ENCODE assay signal across 17 cellular contexts in the genomic region with DNA sequence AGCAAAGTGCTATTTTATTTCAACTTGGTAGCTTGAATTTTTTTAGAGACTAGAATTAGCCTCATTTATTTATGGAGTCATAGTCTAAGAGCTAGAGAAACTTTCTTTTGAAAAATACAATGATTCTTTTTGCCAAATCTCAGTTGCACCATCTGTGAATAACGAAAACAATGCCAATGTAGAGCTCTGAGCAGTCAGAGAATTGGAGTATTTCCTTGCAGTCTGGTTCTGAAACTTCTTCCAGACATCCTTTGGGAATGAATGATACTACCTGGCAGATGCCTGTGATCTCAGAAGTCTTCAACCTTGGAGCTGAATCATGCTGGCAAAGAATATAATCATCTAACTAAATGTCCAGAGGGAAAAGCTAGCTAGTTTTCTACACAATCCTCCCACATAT.
DNase-seq lines count a peak whose midpoint lies in the region; ATAC-seq, FAIRE-seq and TF ChIP-seq lines count a peak whose summit lies in the region.
"Had no signal": no experiment of that assay in that cellular context is flagged by ENCODE, and none has a peak within 500 bp of the region (broad histone marks: within the 10 kb centered on the region; RNA-seq: fewer than 3 reads in every experiment).

No MANE protein-coding gene starts in this region.

- in situ Hi-C loops in GM23248 (cut with MboI) = no loop called here

- H3K4me1 Mint-ChIP-seq in stimulated activated effector memory CD8-positive, alpha-beta T cell treated with anti-CD3 and anti-CD28 coated beads, Interleukin-12 subunit alpha, Interleukin-12 subunit beta, amount 100 ng/mL, for 72 hours = no peaks in the 10 kb centered on the region
- H3K4me1 Mint-ChIP-seq: CD4-positive, alpha-beta memory T cell had no signal

- WGBS in GM23248 (ENCODE audit: low coverage in 1 of 2, low lambda C conversion rate in 2 of 2, missing lambda C conversion rate in 2 of 2), 2 experiments = 3 to 4% methylated on average over 1 of the region's 1 CpG

- peak; percentile 72 for FAIRE-seq in H54 (lab: Jason Lieb, UNC)
- FAIRE-seq: GM12892 had no signal

- DNase-seq in H54 (ENCODE audit: insufficient read length, low spot score) (no peak), cerebellar cortex (ENCODE audit: low spot score) (peak; percentile 4), middle frontal gyrus (ENCODE audit: extremely low spot score, low spot score) (peak; percentile 33), superior temporal gyrus (ENCODE audit: extremely low spot score) (peak; percentile 64), GM23248 (no peak)
- DNase-seq in stimulated activated effector memory CD8-positive, alpha-beta T cell treated with anti-CD3 and anti-CD28 coated beads, Interleukin-12 subunit alpha, Interleukin-12 subunit beta, amount 100 ng/mL, for 72 hours (ENCODE audit: low spot score in 2 of 2) = no peak
- DNase-seq: C1 segment of cervical spinal cord; Calu3; CD4-positive, alpha-beta memory T cell; COR-L47; DMS53; DMS79 treated with DMSO at 0.1 percent for 48 hours; GOT3; H7; HCEC 1CT had no signal

- no peak overlapping the region for H2AFZ ChIP-seq in GM23248

- no peaks in the 10 kb centered on the region for H3K9me3 ChIP-seq in GM23248 (ENCODE audit: low read depth)

- H3K4me2 ChIP-seq in GM23248 (ENCODE audit: unreplicated experiment) = no peak overlapping the region

- no peaks in the 10 kb centered on the region for H3F3A ChIP-seq in GM23248 (ENCODE audit: insufficient read depth)

- no peak overlapping the region for H3K4me3 ChIP-seq in GM23248

- H3K9me2 ChIP-seq in GM23248 (ENCODE audit: insufficient read depth) = no peaks in the 10 kb centered on the region

- no peak overlapping the region for H3K27ac ChIP-seq in GM23248

- H3K79me2 ChIP-seq in GM23248 (ENCODE audit: insufficient read depth) = no peaks in the 10 kb centered on the region

- H3K36me3 ChIP-seq in GM23248 (ENCODE audit: low read depth) = no peaks in the 10 kb centered on the region

- no peaks in the 10 kb centered on the region for H3K27me3 ChIP-seq in GM23248 (replicated peaks; ENCODE audit: insufficient read depth)

- TF ChIP-seq POLR2A in H54 (IDR thresholded peaks at IDR 0.05; ENCODE audit: low read depth, low read length) = no peak

- no peak overlapping the region for H3K27ac Mint-ChIP-seq in stimulated activated effector memory CD8-positive, alpha-beta T cell treated with anti-CD3 and anti-CD28 coated beads, Interleukin-12 subunit alpha, Interleukin-12 subunit beta, amount 100 ng/mL, for 72 hours
- H3K27ac Mint-ChIP-seq: CD4-positive, alpha-beta memory T cell had no signal

- H3K4me1 ChIP-seq in GM23248 (ENCODE audit: insufficient read depth) = no peaks in the 10 kb centered on the region

- H3K36me3 Mint-ChIP-seq in stimulated activated effector memory CD8-positive, alpha-beta T cell treated with anti-CD3 and anti-CD28 coated beads, Interleukin-12 subunit alpha, Interleukin-12 subunit beta, amount 100 ng/mL, for 72 hours = no peaks in the 10 kb centered on the region
- H3K36me3 Mint-ChIP-seq: CD4-positive, alpha-beta memory T cell had no signal

- no peak overlapping the region for H3K4me3 Mint-ChIP-seq in stimulated activated effector memory CD8-positive, alpha-beta T cell treated with anti-CD3 and anti-CD28 coated beads, Interleukin-12 subunit alpha, Interleukin-12 subunit beta, amount 100 ng/mL, for 72 hours
- H3K4me3 Mint-ChIP-seq: CD4-positive, alpha-beta memory T cell had no signal

- peaks cover 10% of the 10 kb centered on the region for H3K9me3 Mint-ChIP-seq in stimulated activated effector memory CD8-positive, alpha-beta T cell treated with anti-CD3 and anti-CD28 coated beads, Interleukin-12 subunit alpha, Interleukin-12 subunit beta, amount 100 ng/mL, for 72 hours

- H3K9ac ChIP-seq in GM23248 = no peak overlapping the region

- H4K20me1 ChIP-seq in GM23248 (ENCODE audit: insufficient read depth) = no peaks in the 10 kb centered on the region

- ATAC-seq in stimulated activated effector memory CD8-positive, alpha-beta T cell treated with anti-CD3 and anti-CD28 coated beads, Interleukin-12 subunit alpha, Interleukin-12 subunit beta, amount 100 ng/mL, for 72 hours = no peak
- no peak for ATAC-seq in GM21423 (IDR thresholded peaks at IDR 0.05; ENCODE audit: unreplicated experiment)

Comparison
In these comparisons a context has a peak if more than half of its experiments do, and no peak if none do; other contexts are left out.
1. DNase-seq: peak in cerebellar cortex (single experiment), middle frontal gyrus (single experiment) and superior temporal gyrus (single experiment); none in H54 (single experiment), GM23248 (single experiment) and stimulated activated effector memory CD8-positive, alpha-beta T cell treated with anti-CD3 and anti-CD28 coated beads, Interleukin-12 subunit alpha, Interleukin-12 subunit beta, amount 100 ng/mL, for 72 hours (0 of 2).